ENCODE assay signal across 8 cellular contexts in genomic region chr3:150761831-150762661, GRCh38. TPM values are rescaled to one million over a fixed set of nuclear protein-coding genes. Genes with fewer than 3 reads are reported as not detected.
DNase-seq lines count a peak whose midpoint lies in the region; ATAC-seq and TF ChIP-seq lines count a peak whose summit lies in the region.

No MANE protein-coding gene starts in this region.

- ATAC-seq in sciatic nerve (peak; percentile 44), HG02970 (IDR thresholded peaks at IDR 0.05; ENCODE audit: low FRiP score, unreplicated experiment) (no peak), HG03439 (IDR thresholded peaks at IDR 0.05; ENCODE audit: unreplicated experiment) (no peak)

- in situ Hi-C loops in brain microvascular endothelial cell (cut with HindIII; ENCODE audit: low pct_ligation_motif_present, low sequenced_read_pairs): no loop called here

- BruUV-seq in Caco-2 (replicated peaks; lab: Mats Ljungman, UMichigan): no TSS peak

- no peaks in the 10 kb centered on the region for H3K27me3 ChIP-seq in Caco-2 (replicated peaks; ENCODE audit: control insufficient read depth, insufficient read depth, low read length)
- H3K27me3 ChIP-seq in brain microvascular endothelial cell (replicated peaks): no peaks in the 10 kb centered on the region

- H3K9me3 ChIP-seq in Caco-2: no peaks in the 10 kb centered on the region
- H3K9me3 ChIP-seq in KOPT-K1 (ENCODE audit: insufficient read depth, low read length, poor library complexity, severe bottlenecking): no peaks in the 10 kb centered on the region
- H3K9me3 ChIP-seq in iPS-18c (ENCODE audit: control insufficient read depth, insufficient read depth, low read length): no peaks in the 10 kb centered on the region

- no peak for TF ChIP-seq CTCF in Caco-2 (IDR thresholded peaks at IDR 0.05; ENCODE audit: insufficient read depth in 1 of 2, low read depth in 1 of 2, low read length in 1 of 2, severe bottlenecking in 1 of 2, unreplicated experiment in 1 of 2)
- TF ChIP-seq CTCF in brain microvascular endothelial cell (IDR thresholded peaks at IDR 0.05; ENCODE audit: low read depth, low read length, missing control alignments): no peak

- H3K4me1 Mint-ChIP-seq in Caco-2 (ENCODE audit: low read depth, unreplicated experiment): peaks cover 15% of the 10 kb centered on the region

- H3K9me3 Mint-ChIP-seq in Caco-2 (ENCODE audit: unreplicated experiment): no peaks in the 10 kb centered on the region

- H3K27ac ChIP-seq in KOPT-K1 (ENCODE audit: low read depth, low read length, poor library complexity, severe bottlenecking): peak overlapping the region; percentile 87
- H3K27ac ChIP-seq in brain microvascular endothelial cell: peak overlapping the region; percentile 92

- H3K36me3 ChIP-seq in Caco-2 (ENCODE audit: control insufficient read depth, insufficient read depth, low read length) (no peaks in the 10 kb centered on the region), KOPT-K1 (ENCODE audit: insufficient read depth, low read length) (peaks cover 20% of the 10 kb centered on the region), brain microvascular endothelial cell (replicated peaks) (no peaks in the 10 kb centered on the region)

- CTCF ChIA-PET in Caco-2 (lab: Charles Lee): interaction anchor here (1.2 kb wide), 1 partner anchor 58 kb away, joined by 3 read pairs; the partner anchor contains the start of gene ERICH6

- H3K4me1 ChIP-seq in Caco-2: peaks cover 39% of the 10 kb centered on the region

- intact Hi-C loops in Caco-2 (cut with micrococcal nuclease; ENCODE audit: unreplicated experiment): loop anchor here (1.0 to 5.0 kb wide), 2 partner anchors 10 to 160 kb away; partner anchors contain the start of gene SELENOT
- intact Hi-C loops in sciatic nerve (cut with DNase I): no loop called here

- H3K4me3 Mint-ChIP-seq in Caco-2 (ENCODE audit: unreplicated experiment): peak overlapping the region; percentile 85

- peaks cover 28% of the 10 kb centered on the region for H3K36me3 Mint-ChIP-seq in Caco-2 (ENCODE audit: insufficient read depth, unreplicated experiment)

- DNase-seq in Caco-2: peak in 1 of 2 experiments; percentile 48
- peak; percentile 72 for DNase-seq in SW480 (ENCODE audit: low spot score)
- DNase-seq in brain microvascular endothelial cell: peak; percentile 47
- DNase-seq in sciatic nerve (ENCODE audit: low spot score): peak; percentile 75

- no peaks in the 10 kb centered on the region for H3K27me3 Mint-ChIP-seq in Caco-2 (ENCODE audit: insufficient read depth, unreplicated experiment)

- H3K27ac Mint-ChIP-seq in Caco-2 (ENCODE audit: unreplicated experiment): peak overlapping the region; percentile 75

- POLR2A ChIA-PET in Caco-2 (lab: Charles Lee): interaction anchor here (1.4 to 3.3 kb wide), 2 partner anchors 9 to 58 kb away, joined by 4 to 18 read pairs; partner anchors contain the start of gene ERICH6

- H3K4me3 ChIP-seq in Caco-2 (ENCODE audit: low read depth, low read length): peak overlapping the region; percentile 95
- H3K4me3 ChIP-seq in brain microvascular endothelial cell (ENCODE audit: low read depth, low read length): peak overlapping the region; percentile 91
- H3K4me3 ChIP-seq in iPS-18c (ENCODE audit: insufficient read depth, low read depth, low read length): peak overlapping the region; percentile 69

RNA-seq across cellular contexts. Expression of gene SIAH2, which starts 0.9 kb away (rescaled TPM):
- total RNA-seq in Caco-2 (2022) (25.6 and 31.8 TPM in 2 replicates), sciatic nerve (19.1 TPM)

RNA-seq across cellular contexts. Expression of gene ERICH6, which starts 58.3 kb away (rescaled TPM):
- total RNA-seq in Caco-2 (2022) (not detected in 2 replicates), sciatic nerve (0.49 TPM)
